In the genomic region with DNA sequence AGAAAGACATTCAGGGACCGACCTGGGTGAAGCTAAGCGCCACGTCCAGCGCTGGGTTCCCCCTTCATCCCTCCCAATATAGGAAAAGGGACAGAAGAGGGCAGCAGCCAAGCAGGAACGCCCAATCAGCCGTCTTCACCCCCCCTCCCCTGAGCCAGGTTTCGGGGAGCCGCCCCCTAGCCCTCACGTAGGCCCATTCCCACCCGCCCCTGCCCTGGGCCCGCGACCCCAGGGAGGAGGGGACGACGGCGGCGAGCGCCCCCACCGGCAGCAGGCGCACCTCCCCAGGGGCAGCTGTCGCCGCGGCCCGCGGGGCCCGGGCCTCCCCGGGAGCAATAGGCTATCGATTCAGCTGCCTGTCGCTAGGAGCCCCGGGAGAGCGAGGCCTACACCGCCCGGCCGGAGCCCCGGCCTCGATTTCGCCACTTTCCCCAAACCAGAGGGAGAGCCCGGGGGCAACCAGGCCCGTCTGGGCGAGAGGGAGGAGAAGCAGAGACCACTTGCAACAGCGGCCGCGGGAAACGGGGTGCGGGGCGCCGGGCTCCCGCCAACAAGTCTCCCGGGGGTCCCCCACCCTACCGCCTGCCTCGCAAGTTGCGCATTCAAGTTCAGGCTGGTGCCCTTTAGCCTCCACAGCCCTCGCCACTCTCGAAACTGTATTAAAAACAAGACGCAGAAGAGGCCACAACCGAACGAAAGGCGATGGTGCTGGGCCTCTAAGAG, we compare ENCODE assay signal across 8 cellular contexts. TPM values are rescaled to one million over a fixed set of nuclear protein-coding genes. Genes with fewer than 3 reads are reported as not detected.
DNase-seq lines count a peak whose midpoint lies in the region; ATAC-seq, FAIRE-seq and TF ChIP-seq lines count a peak whose summit lies in the region.

No MANE protein-coding gene starts in this region.

- H3K9me3 ChIP-seq in H1 (ENCODE audit: insufficient read depth in 2 of 2, low read depth in 1 of 2, low read length in 1 of 2), result no peaks in the 10 kb centered on the region

- peak overlapping the region; percentile 28 for H4K5ac ChIP-seq in H1 (ENCODE audit: insufficient read length, low read depth, low read length)
- H4K5ac ChIP-seq in mesendoderm (ENCODE audit: low read length), result no peak overlapping the region

- ATAC-seq in GM19025 (IDR thresholded peaks at IDR 0.05; ENCODE audit: low read depth, unreplicated experiment) (peak; percentile 38), HG03521 (IDR thresholded peaks at IDR 0.05; ENCODE audit: unreplicated experiment) (peak; percentile 51)
- peak; percentile 65 for ATAC-seq in activated CD8-positive, alpha-beta memory T cell treated with anti-CD3 and anti-CD28 coated beads, Interleukin-2, amount 10 ng/mL, durations not matched to agents 7 days and 5 days

- H3K27me3 ChIP-seq in H1 (replicated peaks in 1 of 4; ENCODE audit: control insufficient read depth in 3 of 4, extremely low read depth in 1 of 4, insufficient read depth in 3 of 4, low read length in 3 of 4) (peaks cover 0 to 12% (median 5%) of the 10 kb centered on the region in 4 experiments; a peak in 5 of 7 replicates), mesendoderm (ENCODE audit: insufficient read depth, low read length, poor library complexity) (no peaks in the 10 kb centered on the region)

- no peak overlapping the region; the same call in 1 of the 2 replicates for H2AFZ ChIP-seq in H1 (ENCODE audit: low read length)

- H3K4me1 Mint-ChIP-seq in activated CD8-positive, alpha-beta memory T cell treated with anti-CD3 and anti-CD28 coated beads, Interleukin-2, amount 10 ng/mL, durations not matched to agents 7 days and 5 days, result peaks cover 37% of the 10 kb centered on the region

- H3K56ac ChIP-seq in H1 (replicated peaks; ENCODE audit: insufficient read length, low read depth, low read length) (peak overlapping the region; percentile 26), mesendoderm (ENCODE audit: low read length) (peak overlapping the region; percentile 95)

- H3K18ac ChIP-seq in H1 (ENCODE audit: extremely low read depth, low read length), result peak overlapping the region; percentile 41; the same call in 1 of the 2 replicates
- H3K18ac ChIP-seq in mesendoderm (ENCODE audit: low read length), result peak overlapping the region; percentile 75

- TF ChIP-seq POLR2A in H1 (IDR thresholded peaks at IDR 0.05; ENCODE audit: control extremely low read depth in 1 of 2, low read depth in 2 of 2, low read length in 2 of 2), result no peak

- POLR2A ChIA-PET in H1 (lab: Charles Lee; ENCODE audit: partially characterized antibody), result interaction anchor here (1.1 to 2.1 kb wide), 7 partner anchors 11 to 359 kb away, joined by 3 to 6 read pairs (median 5); partner anchors contain the start of genes EXD2 and ZFP36L1

- peak overlapping the region; percentile 76 to 94 for H3K4me2 ChIP-seq in H1 (ENCODE audit: insufficient read depth in 1 of 2, low read depth in 2 of 2, low read length in 2 of 2)
- peak overlapping the region; percentile 86 for H3K4me2 ChIP-seq in mesendoderm (ENCODE audit: low read length)

- H3K27ac Mint-ChIP-seq in activated CD8-positive, alpha-beta memory T cell treated with anti-CD3 and anti-CD28 coated beads, Interleukin-2, amount 10 ng/mL, durations not matched to agents 7 days and 5 days, result peak overlapping the region; percentile 93

- H2AK5ac ChIP-seq in H1 (ENCODE audit: low read depth, low read length), result no peak overlapping the region
- no peak overlapping the region for H2AK5ac ChIP-seq in mesendoderm (ENCODE audit: low read length)

- FAIRE-seq in H1 (lab: Jason Lieb, UNC), result no peak

- H3K4ac ChIP-seq in H1 (replicated peaks; ENCODE audit: insufficient read length, low read depth, low read length), result peak overlapping the region; percentile 94
- H3K4ac ChIP-seq in mesendoderm (ENCODE audit: low read depth, low read length), result peak overlapping the region; percentile 64

- H3K36me3 Mint-ChIP-seq in activated CD8-positive, alpha-beta memory T cell treated with anti-CD3 and anti-CD28 coated beads, Interleukin-2, amount 10 ng/mL, durations not matched to agents 7 days and 5 days, result peaks cover 22% of the 10 kb centered on the region

- no peak overlapping the region for H4K91ac ChIP-seq in H1 (replicated peaks; ENCODE audit: insufficient read length, low read length)

- peak overlapping the region; percentile 83 for H3K4me3 Mint-ChIP-seq in activated CD8-positive, alpha-beta memory T cell treated with anti-CD3 and anti-CD28 coated beads, Interleukin-2, amount 10 ng/mL, durations not matched to agents 7 days and 5 days

- CTCF ChIA-PET in activated CD8-positive, alpha-beta memory T cell treated with anti-CD3 and anti-CD28 coated beads, Interleukin-2, amount 10 ng/mL, durations not matched to agents 7 days and 5 days (lab: Charles Lee), result interaction anchor here (0.6 to 2.1 kb wide), 11 partner anchors 11 to 484 kb away, joined by 3 to 7 read pairs (median 3); no protein-coding TSS in a partner anchor
- CTCF ChIA-PET in H1 (lab: Charles Lee; ENCODE audit: partially characterized antibody), result interaction anchor here (0.6 to 4.0 kb wide), 16 partner anchors 8 to 276 kb away, joined by 3 to 31 read pairs (median 4); partner anchors contain the start of genes EXD2 and GALNT16

- H2BK15ac ChIP-seq in H1 (ENCODE audit: low read length), result no peak overlapping the region
- no peak overlapping the region for H2BK15ac ChIP-seq in mesendoderm (replicated peaks; ENCODE audit: low read depth)

- TF ChIP-seq RAD21 in H1 (IDR thresholded peaks at IDR 0.05 in 1 of 2, conservative IDR thresholded peaks at IDR 0.05 in 1 of 2; ENCODE audit: low read depth in 2 of 2, low read length in 2 of 2), result peak; percentile 46 to 67; a peak in 3 of 4 replicates

- H3K79me1 ChIP-seq in H1 (ENCODE audit: low read depth, low read length), result peaks cover 2% of the 10 kb centered on the region; the same call in 1 of the 2 replicates
- H3K79me1 ChIP-seq in mesendoderm (ENCODE audit: low read length), result peaks cover 12% of the 10 kb centered on the region

- 1% methylated on average over 28 of the region's 57 CpGs; no CpG with 5 or more reads in 1 of the 2 experiments for WGBS in H1 (ENCODE audit: extremely low coverage in 1 of 2, insufficient coverage in 1 of 2, insufficient read length in 1 of 2, insufficient replicate concordance in 2 of 2, low coverage in 1 of 2, low lambda C conversion rate in 2 of 2, missing lambda C conversion rate in 1 of 2), 2 experiments
- no CpG with 5 or more reads among the region's 57 CpGs for WGBS in mesendoderm (ENCODE audit: extremely low coverage, insufficient coverage, low lambda C conversion rate)

- peaks cover 9% of the 10 kb centered on the region for H3K23me2 ChIP-seq in H1 (ENCODE audit: low read depth, low read length)

- no peak overlapping the region for H2BK12ac ChIP-seq in H1 (ENCODE audit: low read depth, low read length)

- 0 out of 8 replicates have a peak, but pooled peaks cover 0 to 3% (median 0%) of the 10 kb centered on the region in 4 experiments for H3K36me3 ChIP-seq in H1 (ENCODE audit: control insufficient read depth in 2 of 4, insufficient read depth in 4 of 4, low read length in 3 of 4)
- H3K36me3 ChIP-seq in mesendoderm (ENCODE audit: control insufficient read depth, insufficient read depth, low read length), result no peaks in the 10 kb centered on the region

- no peak overlapping the region for H2BK120ac ChIP-seq in H1 (replicated peaks; ENCODE audit: low read depth, low read length)
- peak overlapping the region; percentile 17 for H2BK120ac ChIP-seq in mesendoderm (ENCODE audit: low read depth, low read length)

- no peaks in the 10 kb centered on the region for H3K9me3 Mint-ChIP-seq in activated CD8-positive, alpha-beta memory T cell treated with anti-CD3 and anti-CD28 coated beads, Interleukin-2, amount 10 ng/mL, durations not matched to agents 7 days and 5 days (ENCODE audit: low read depth)

- H3K27ac ChIP-seq in H1 (ENCODE audit: low read depth, low read length) (no peak overlapping the region), mesendoderm (ENCODE audit: low read depth, low read length) (peak overlapping the region; percentile 99)

- no peak overlapping the region for H2BK20ac ChIP-seq in H1 (ENCODE audit: low read length)

- TF ChIP-seq EP300 in H1 (IDR thresholded peaks at IDR 0.05; ENCODE audit: borderline replicate concordance in 1 of 2, low read depth in 2 of 2, low read length in 2 of 2), result peak in 1 of 2 experiments; percentile 69; a peak in 1 of 3 replicates

- DNase-seq in AG10803 (ENCODE audit: low read depth), result peak; percentile 73
- DNase-seq in NOMO-1 treated with dmso at 0.1 percent for 144 hours (lab: John Stamatoyannopoulos, UW; ENCODE audit: unreplicated experiment), result peak; percentile 36
- DNase-seq in activated CD8-positive, alpha-beta memory T cell treated with anti-CD3 and anti-CD28 coated beads, Interleukin-2, amount 10 ng/mL, durations not matched to agents 7 days and 5 days, result peak; percentile 84
- peak; percentile 78 to 92 for DNase-seq in H1 (ENCODE audit: low read depth in 1 of 2, low spot score in 2 of 2)
- DNase-seq in mesendoderm, result peak; percentile 88
- peak; percentile 49 for DNase-seq in stimulated activated CD8-positive, alpha-beta memory T cell treated with anti-CD3 and anti-CD28 coated beads, Interleukin-15, amount 100 ng/mL, for 1 hour (ENCODE audit: low read depth)

- peak; percentile 32; the same call in 1 of the 2 replicates for TF ChIP-seq CTCF in AG10803 (conservative IDR thresholded peaks at IDR 0.05; ENCODE audit: low read length)
- TF ChIP-seq CTCF in H1 (IDR thresholded peaks at IDR 0.05; ENCODE audit: control extremely low read depth in 1 of 3, insufficient read depth in 1 of 3, low read depth in 1 of 3, low read length in 3 of 3), result peak in 2 of 3 experiments; percentile 59 to 63; a peak in 3 of 4 replicates

- H3K27me3 Mint-ChIP-seq in activated CD8-positive, alpha-beta memory T cell treated with anti-CD3 and anti-CD28 coated beads, Interleukin-2, amount 10 ng/mL, durations not matched to agents 7 days and 5 days, result peaks cover 16% of the 10 kb centered on the region

- H2BK5ac ChIP-seq in H1 (ENCODE audit: low read depth, low read length), result no peak overlapping the region
- H2BK5ac ChIP-seq in mesendoderm (ENCODE audit: low read length), result peak overlapping the region; percentile 42

- H4K8ac ChIP-seq in H1 (ENCODE audit: extremely low read depth, insufficient read depth, low read length) (peak overlapping the region; percentile 81; the same call in 1 of the 2 replicates), mesendoderm (ENCODE audit: low read depth, low read length) (peak overlapping the region; percentile 78)

- no peak overlapping the region for H3K14ac ChIP-seq in H1 (ENCODE audit: insufficient read length)

- H3K4me1 ChIP-seq in H1 (replicated peaks in 1 of 4; ENCODE audit: control insufficient read depth in 3 of 4, insufficient read depth in 4 of 4, low read length in 3 of 4), result peaks cover 0 to 6% (median 5%) of the 10 kb centered on the region in 4 experiments
- peaks cover 2% of the 10 kb centered on the region for H3K4me1 ChIP-seq in mesendoderm (ENCODE audit: control insufficient read depth, low read depth, low read length)

- H3K23ac ChIP-seq in H1 (ENCODE audit: insufficient read length) (no peak overlapping the region), mesendoderm (ENCODE audit: low read length) (no peak overlapping the region)

- H3K9ac ChIP-seq in H1 (replicated peaks in 1 of 4; ENCODE audit: extremely low read depth in 1 of 4, low read depth in 3 of 4, low read length in 3 of 4) (peak overlapping the region; percentile 31 to 77 (median 60); a peak in 6 of 7 replicates), mesendoderm (ENCODE audit: low read length) (peak overlapping the region; percentile 94)

- peaks cover 2% of the 10 kb centered on the region in 2 experiments for H4K20me1 ChIP-seq in H1 (replicated peaks in 1 of 2; ENCODE audit: control insufficient read depth in 1 of 2, insufficient read depth in 2 of 2, low read length in 2 of 2)

- peak overlapping the region; percentile 85 for H3K4me3 ChIP-seq in AG10803 (ENCODE audit: low read length)
- H3K4me3 ChIP-seq in H1 (ENCODE audit: extremely low read depth in 1 of 4, insufficient read depth in 2 of 4, low read depth in 3 of 4, low read length in 4 of 4), result peak overlapping the region; percentile 62 to 89 (median 78)
- peak overlapping the region; percentile 89 for H3K4me3 ChIP-seq in mesendoderm (ENCODE audit: low read length)

- H3K79me2 ChIP-seq in H1 (ENCODE audit: control insufficient read depth in 1 of 2, insufficient read depth in 2 of 2, low read length in 2 of 2) (peaks cover 0 to 38% of the 10 kb centered on the region in 2 experiments; a peak in 3 of 4 replicates), mesendoderm (ENCODE audit: control insufficient read depth, insufficient read depth, low read length) (peaks cover 18% of the 10 kb centered on the region)

RNA-seq across cellular contexts. Expression of gene DCAF5, which starts 1.3 kb away (rescaled TPM):
- 10 to 100 TPM; 39.9 to 45.4 TPM for total RNA-seq in activated CD8-positive, alpha-beta memory T cell treated with anti-CD3 and anti-CD28 coated beads, Interleukin-2, amount 10 ng/mL, durations not matched to agents 7 days and 5 days
- 23.9 and 24.3 TPM in 2 replicates for total RNA-seq in H1 (2021; fragmentation: NEBNext Ultra II Directional; extraction: Animal tissue kit (Norgen Biotek cat#: 25700))
- 31.0 and 41.0 TPM in 2 replicates for polyA plus RNA-seq in H1 (2011; rRNA removed)
- 30.5 TPM for polyA plus RNA-seq in H1 (2011; cell fraction: cytosol; rRNA removed)
- 79.0 TPM for polyA plus RNA-seq in H1 (2011; cell fraction: nucleus; rRNA removed)
- 18.0 to 26.3 TPM (median 21.9 TPM) in 4 replicates for polyA plus RNA-seq in H1 (2012, experiment 1 of 2)
- polyA plus RNA-seq in H1 (2012, experiment 2 of 2), result 4.3 TPM
- polyA plus RNA-seq in H1 (2013, experiment 1 of 2), result 22.4 TPM
- polyA plus RNA-seq in H1 (2013, experiment 2 of 2), result 22.0 TPM
- polyA minus RNA-seq in H1 (2011; rRNA and poly(A)+ RNA removed), result 32.2 and 35.5 TPM in 2 replicates
- 12.0 TPM for polyA minus RNA-seq in H1 (2011; cell fraction: cytosol; rRNA and poly(A)+ RNA removed)
- polyA minus RNA-seq in H1 (2011; cell fraction: nucleus; rRNA and poly(A)+ RNA removed), result 35.0 TPM
- polyA plus RNA-seq in mesendoderm (2013, experiment 1 of 2), result 17.5 TPM
- 18.2 TPM for polyA plus RNA-seq in mesendoderm (2013, experiment 2 of 2)

RNA-seq across cellular contexts. Expression of gene EXD2, which starts 39.7 kb away (rescaled TPM):
- total RNA-seq in activated CD8-positive, alpha-beta memory T cell treated with anti-CD3 and anti-CD28 coated beads, Interleukin-2, amount 10 ng/mL, durations not matched to agents 7 days and 5 days, result 1 to 10 TPM; 5.5 to 6.1 TPM
- total RNA-seq in H1 (2021; fragmentation: NEBNext Ultra II Directional; extraction: Animal tissue kit (Norgen Biotek cat#: 25700)), result 20.3 and 25.9 TPM in 2 replicates
- 8.7 and 11.9 TPM in 2 replicates for polyA plus RNA-seq in H1 (2011; rRNA removed)
- polyA plus RNA-seq in H1 (2011; cell fraction: cytosol; rRNA removed), result 13.1 TPM
- polyA plus RNA-seq in H1 (2011; cell fraction: nucleus; rRNA removed), result 16.6 TPM
- polyA plus RNA-seq in H1 (2012, experiment 1 of 2), result 14.7 to 18.6 TPM (median 18.0 TPM) in 4 replicates
- 7.9 TPM for polyA plus RNA-seq in H1 (2012, experiment 2 of 2)
- 21.6 TPM for polyA plus RNA-seq in H1 (2013, experiment 1 of 2)
- polyA plus RNA-seq in H1 (2013, experiment 2 of 2), result 22.3 TPM
- 18.6 and 23.0 TPM in 2 replicates for polyA minus RNA-seq in H1 (2011; rRNA and poly(A)+ RNA removed)
- polyA minus RNA-seq in H1 (2011; cell fraction: cytosol; rRNA and poly(A)+ RNA removed), result 12.8 TPM
- 16.2 TPM for polyA minus RNA-seq in H1 (2011; cell fraction: nucleus; rRNA and poly(A)+ RNA removed)
- polyA plus RNA-seq in mesendoderm (2013, experiment 1 of 2), result 10.1 TPM
- 10.4 TPM for polyA plus RNA-seq in mesendoderm (2013, experiment 2 of 2)

Comparison
In these comparisons a context has a peak if more than half of its experiments do, and no peak if none do; other contexts are left out.
1. DNase-seq: peak in every context shown above with its lines; median percentile 88 in mesendoderm; 85 in H1; 84 in activated CD8-positive, alpha-beta memory T cell treated with anti-CD3 and anti-CD28 coated beads, Interleukin-2, amount 10 ng/mL, durations not matched to agents 7 days and 5 days; 73 in AG10803; 49 in stimulated activated CD8-positive, alpha-beta memory T cell treated with anti-CD3 and anti-CD28 coated beads, Interleukin-15, amount 100 ng/mL, for 1 hour; 36 in NOMO-1 treated with dmso at 0.1 percent for 144 hours.